In the genomic region with DNA sequence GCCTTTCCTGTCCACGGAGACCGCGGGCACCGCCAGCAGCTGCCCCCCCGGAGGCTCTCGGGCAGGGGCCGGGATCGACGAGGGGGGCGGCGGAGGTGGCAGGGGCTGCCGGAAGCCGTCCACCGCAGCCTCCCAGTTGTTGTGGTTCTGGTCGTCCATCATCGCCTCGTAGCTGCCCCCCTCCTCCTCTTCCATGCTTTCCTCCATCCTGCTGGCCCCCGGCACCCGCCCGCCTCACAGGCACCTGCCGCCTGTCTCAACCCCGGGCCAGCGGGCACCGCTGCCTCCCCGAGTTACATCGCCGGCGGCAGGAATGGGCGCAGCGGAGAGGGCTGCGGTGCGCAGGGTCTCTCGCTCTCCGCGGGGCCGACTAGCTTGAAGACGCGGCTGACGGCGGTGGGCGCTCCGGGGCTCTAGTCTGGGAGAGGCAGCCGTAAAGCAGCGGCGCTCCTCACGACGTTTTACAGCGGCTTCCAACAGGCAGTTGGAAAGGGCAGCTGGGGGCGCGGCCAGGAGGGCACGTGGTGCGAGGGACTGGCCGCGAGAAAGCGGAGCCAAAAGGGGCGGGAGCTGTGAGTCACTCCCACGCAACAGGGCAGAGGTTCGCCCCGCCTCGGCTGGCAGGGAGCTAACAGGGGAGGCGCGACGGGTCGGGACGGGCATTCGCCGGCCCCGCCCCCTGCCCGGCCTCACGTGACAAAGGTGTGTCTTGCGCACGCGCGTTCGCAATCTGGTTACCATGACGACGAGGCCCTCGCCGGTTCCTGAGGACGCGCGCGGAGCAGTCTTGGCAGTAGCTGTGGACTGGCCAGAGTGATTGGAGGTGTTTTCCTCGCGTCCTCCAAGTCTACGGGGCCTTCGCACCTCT, we compare ENCODE assay signal across 8 cellular contexts. TPM values are rescaled to one million over a fixed set of nuclear protein-coding genes. Genes with fewer than 3 reads are reported as not detected.
DNase-seq lines count a peak whose midpoint lies in the region; ATAC-seq and TF ChIP-seq lines count a peak whose summit lies in the region.

A gene (minus strand): TSS at position 415 of the 868 bp plus-strand sequence. CDS start 208 bp downstream, at position 207.

- H3K36me3 ChIP-seq in upper lobe of right lung: no peaks in the 10 kb centered on the region

- H3K4me3 ChIP-seq in upper lobe of right lung: peak within 1 kb of the TSS; percentile 99

- no peaks in the 10 kb centered on the region for H3K27me3 ChIP-seq in upper lobe of right lung

- intact Hi-C loops in T-helper 1 cell treated with Interleukin-12 subunit alpha and Interleukin-12 subunit beta and Interleukin-4 antibody, amounts not matched to agents 30 ng/mL and 1 ng/mL, for 36 hours (cut with micrococcal nuclease): loop anchor here (1.0 to 5.0 kb wide), 15 partner anchors 25 to 1378 kb away; a partner anchor contains a TSS
- intact Hi-C loops in left cardiac atrium (cut with DNase I): no loop called here
- intact Hi-C loops in posterior vena cava (cut with DNase I): no loop called here
- intact Hi-C loops in upper lobe of right lung (cut with DNase I): no loop called here

- no peaks in the 10 kb centered on the region for H3K9me3 ChIP-seq in upper lobe of right lung

- TF ChIP-seq CTCF in GM13976 (IDR thresholded peaks at IDR 0.05; ENCODE audit: borderline replicate concordance, control extremely low read depth, extremely low read depth, insufficient read depth, missing control alignments) (no peak), upper lobe of right lung (IDR thresholded peaks at IDR 0.05) (no peak)

- in situ Hi-C loops in GM13976 (cut with MboI; ENCODE audit: low sequenced_read_pairs, unreplicated experiment): no loop called here

- ATAC-seq in HG02870 (IDR thresholded peaks at IDR 0.05; ENCODE audit: unreplicated experiment) (peak; percentile 91), left cardiac atrium (peak; percentile 99), upper lobe of right lung (peak; percentile 99)

- DNase-seq in GM13976 (ENCODE audit: low spot score): peak; percentile 100
- peak; percentile 98 for DNase-seq in NCI-H146 treated with DMSO at 0.1 percent for 48 hours (lab: John Stamatoyannopoulos, UW; ENCODE audit: unreplicated experiment)
- DNase-seq in amniotic stem cell (lab: John Stamatoyannopoulos, UW): peak; percentile 98
- DNase-seq in left cardiac atrium: peak; percentile 100
- DNase-seq in posterior vena cava (ENCODE audit: low spot score): peak; percentile 100
- peak; percentile 100 for DNase-seq in upper lobe of right lung

- peaks cover 16% of the 10 kb centered on the region for H3K4me1 ChIP-seq in upper lobe of right lung

- peak within 1 kb of the TSS; percentile 90 for H3K27ac ChIP-seq in upper lobe of right lung

RNA-seq across cellular contexts. Expression of the gene that starts here (rescaled TPM):
- 26.8 and 32.2 TPM in 2 replicates for total RNA-seq in T-helper 1 cell treated with Interleukin-12 subunit alpha and Interleukin-12 subunit beta and Interleukin-4 antibody, amounts not matched to agents 30 ng/mL and 1 ng/mL, for 36 hours
- total RNA-seq in left cardiac atrium: 10 to 100 TPM; 25.1 to 26.1 TPM
- 10 to 100 TPM; 32.3 to 36.8 TPM for total RNA-seq in posterior vena cava
- total RNA-seq in upper lobe of right lung: 47.7 TPM

Comparison
In these comparisons a context has a peak if more than half of its experiments do, and no peak if none do; other contexts are left out.
1. Peak in every context shown above with its lines: DNase-seq, ATAC-seq, H3K4me3 ChIP-seq and H3K27ac ChIP-seq.